14 cellular contexts compared by ENCODE assay signal in genomic region chr4:10460313-10461047, GRCh38. TPM values are rescaled to one million over a fixed set of nuclear protein-coding genes. Genes with fewer than 3 reads are reported as not detected.
DNase-seq lines count a peak whose midpoint lies in the region; ATAC-seq and TF ChIP-seq lines count a peak whose summit lies in the region.
"Had no signal": no experiment of that assay in that cellular context is flagged by ENCODE, and none has a peak within 500 bp of the region (broad histone marks: within the 10 kb centered on the region; RNA-seq: fewer than 3 reads in every experiment).

No MANE protein-coding gene starts in this region.

- H3K79me2 ChIP-seq in PC-3 (ENCODE audit: low read length), result peaks cover 11% of the 10 kb centered on the region

- intact Hi-C loops in PC-3 (cut with micrococcal nuclease), result no loop called here
- intact Hi-C loops in head of caudate nucleus (cut with DNase I), result no loop called here

- peaks cover 33 to 51% (median 47%) of the 10 kb centered on the region in 3 donors for H3K4me1 Mint-ChIP-seq in CD8-positive, alpha-beta memory T cell
- H3K4me1 Mint-ChIP-seq in IgD-negative memory B cell (peaks cover 10 to 21% (median 18%) of the 10 kb centered on the region in 3 donors), nephron (peaks cover 5% of the 10 kb centered on the region)
- H3K4me1 Mint-ChIP-seq in activated naive CD8-positive, alpha-beta T cell treated with anti-CD3 and anti-CD28 coated beads for 36 hours, result peaks cover 15% of the 10 kb centered on the region

- BruUV-seq in PC-3 (replicated peaks; lab: Mats Ljungman, UMichigan), result no TSS peak

- no peaks in the 10 kb centered on the region for H3K36me3 ChIP-seq in CD8-positive, alpha-beta memory T cell (ENCODE audit: insufficient read depth, low read length)
- no peaks in the 10 kb centered on the region for H3K36me3 ChIP-seq in PC-3 (ENCODE audit: low read depth, low read length)
- H3K36me3 ChIP-seq: brain microvascular endothelial cell, esophagus muscularis mucosa, right atrium auricular region had no signal

- peak overlapping the region; percentile 9 for H3K27ac ChIP-seq in CD8-positive, alpha-beta memory T cell (ENCODE audit: low read depth, low read length)
- H3K27ac ChIP-seq in PC-3 (ENCODE audit: low read length), result no peak overlapping the region
- H3K27ac ChIP-seq: brain microvascular endothelial cell, esophagus muscularis mucosa, PC-9, right atrium auricular region had no signal

- no peaks in the 10 kb centered on the region for H3K27me3 ChIP-seq in CD8-positive, alpha-beta memory T cell (ENCODE audit: insufficient read depth, low read length, poor library complexity, severe bottlenecking)
- H3K27me3 ChIP-seq in PC-3 (ENCODE audit: low read length), result no peaks in the 10 kb centered on the region

- H3K4me1 ChIP-seq in CD8-positive, alpha-beta memory T cell (ENCODE audit: insufficient read depth, low read length), result peaks cover 25% of the 10 kb centered on the region
- H3K4me1 ChIP-seq in PC-3 (ENCODE audit: insufficient read depth, low read length), result peaks cover 6% of the 10 kb centered on the region; the same call in 1 of the 2 replicates

- peaks cover 13 to 32% of the 10 kb centered on the region in 2 donors for H3K27me3 Mint-ChIP-seq in CD8-positive, alpha-beta memory T cell
- H3K27me3 Mint-ChIP-seq in IgD-negative memory B cell (peaks cover 30% of the 10 kb centered on the region), nephron (ENCODE audit: low read depth) (peaks cover 61% of the 10 kb centered on the region)
- H3K27me3 Mint-ChIP-seq in activated naive CD8-positive, alpha-beta T cell treated with anti-CD3 and anti-CD28 coated beads for 36 hours, result peaks cover 34% of the 10 kb centered on the region

- no peaks in the 10 kb centered on the region for H3K9me3 ChIP-seq in CD8-positive, alpha-beta memory T cell (ENCODE audit: low read length)
- H3K9me3 ChIP-seq in PC-3 (ENCODE audit: low read length), result no peaks in the 10 kb centered on the region
- H3K9me3 ChIP-seq: esophagus muscularis mucosa, right atrium auricular region had no signal

- ATAC-seq in PC-3, result no peak

- H3K4me3 ChIP-seq in CD8-positive, alpha-beta memory T cell (ENCODE audit: low read length), result peak overlapping the region; percentile 51
- no peak overlapping the region for H3K4me3 ChIP-seq in PC-3 (ENCODE audit: low read length)
- H3K4me3 ChIP-seq: PC-9 had no signal

- no peaks in the 10 kb centered on the region for H3K9me2 ChIP-seq in PC-3 (replicated peaks; ENCODE audit: low read length)

- H3K9me3 Mint-ChIP-seq in CD8-positive, alpha-beta memory T cell, result peaks cover 0 to 8% (median 0%) of the 10 kb centered on the region in 5 donors
- H3K9me3 Mint-ChIP-seq in IgD-negative memory B cell, result peaks cover 0 to 7% (median 3%) of the 10 kb centered on the region in 3 donors
- no peaks in the 10 kb centered on the region for H3K9me3 Mint-ChIP-seq in activated naive CD8-positive, alpha-beta T cell treated with anti-CD3 and anti-CD28 coated beads for 36 hours
- peaks cover 36% of the 10 kb centered on the region for H3K9me3 Mint-ChIP-seq in nephron
- H3K9me3 Mint-ChIP-seq: stimulated activated naive B cell treated with anti-CD40 and anti-IgM and Interleukin-4, amounts not matched to agents 10 μg/mL and 1 μg/mL and 100 μg/mL, for 72 hours had no signal

- H3K36me3 Mint-ChIP-seq in CD8-positive, alpha-beta memory T cell, result peaks cover 1 to 6% (median 4%) of the 10 kb centered on the region in 3 donors
- H3K36me3 Mint-ChIP-seq in IgD-negative memory B cell (no peaks in the 10 kb centered on the region), nephron (ENCODE audit: low read depth) (peaks cover 19% of the 10 kb centered on the region)
- peaks cover 18% of the 10 kb centered on the region for H3K36me3 Mint-ChIP-seq in activated naive CD8-positive, alpha-beta T cell treated with anti-CD3 and anti-CD28 coated beads for 36 hours

- CTCF ChIA-PET in CD8-positive, alpha-beta memory T cell (lab: Charles Lee), result interaction anchor here (1.0 to 3.0 kb wide), 31 partner anchors 8 to 1011 kb away, joined by 3 to 17 read pairs (median 4); partner anchors contain the start of gene WDR1
- CTCF ChIA-PET in PC-3 (lab: Charles Lee), result no interaction called here

- no peak for DNase-seq in CD8-positive, alpha-beta memory T cell
- DNase-seq in activated naive CD8-positive, alpha-beta T cell treated with anti-CD3 and anti-CD28 coated beads for 36 hours, result no peak
- DNase-seq in PC-3 (no peak), DMS79 (lab: John Stamatoyannopoulos, UW) (no peak), DMS114 treated with DMSO at 0.1 percent for 48 hours (lab: John Stamatoyannopoulos, UW; ENCODE audit: unreplicated experiment) (no peak), head of caudate nucleus (no peak)
- DNase-seq: brain microvascular endothelial cell, NCI-H187 had no signal

- peak overlapping the region in 7 of 8 donors; percentile 10 to 90 (median 74) for H3K27ac Mint-ChIP-seq in CD8-positive, alpha-beta memory T cell
- peak overlapping the region in 2 of 3 donors; percentile 1 to 64 for H3K27ac Mint-ChIP-seq in IgD-negative memory B cell
- H3K27ac Mint-ChIP-seq in activated naive CD8-positive, alpha-beta T cell treated with anti-CD3 and anti-CD28 coated beads for 36 hours, result no peak overlapping the region
- no peak overlapping the region for H3K27ac Mint-ChIP-seq in nephron
- H3K27ac Mint-ChIP-seq: stimulated activated naive B cell treated with anti-CD40 and anti-IgM and Interleukin-4, amounts not matched to agents 10 μg/mL and 1 μg/mL and 100 μg/mL, for 72 hours had no signal

- POLR2A ChIA-PET in CD8-positive, alpha-beta memory T cell (lab: Charles Lee), result interaction anchor here (1.5 kb wide), 1 partner anchor 344 kb away, joined by 5 read pairs; the partner anchor contains the start of gene WDR1
- POLR2A ChIA-PET in PC-3 (lab: Charles Lee; ENCODE audit: unreplicated experiment), result no interaction called here

- H3F3A ChIP-seq in PC-3 (ENCODE audit: low read length, unreplicated experiment), result no peaks in the 10 kb centered on the region

- H3K4me3 Mint-ChIP-seq in CD8-positive, alpha-beta memory T cell, result peak overlapping the region; percentile 30 to 82 (median 71)
- H3K4me3 Mint-ChIP-seq in IgD-negative memory B cell, result peak overlapping the region in 2 of 4 donors; percentile 30 to 81
- peak overlapping the region; percentile 57 for H3K4me3 Mint-ChIP-seq in activated naive CD8-positive, alpha-beta T cell treated with anti-CD3 and anti-CD28 coated beads for 36 hours
- peak overlapping the region in 2 of 3 experiments; percentile 44 to 66 for H3K4me3 Mint-ChIP-seq in nephron

- H3K4me2 ChIP-seq in PC-3 (ENCODE audit: low read length), result no peak overlapping the region
- H3K4me2 ChIP-seq: PC-9 had no signal

- H2AFZ ChIP-seq in PC-3 (ENCODE audit: low read length), result no peak overlapping the region
- H2AFZ ChIP-seq: PC-9 had no signal

- no peak for TF ChIP-seq CTCF in nephron (IDR thresholded peaks at IDR 0.05; ENCODE audit: unreplicated experiment in 3 of 3)
- no peak for TF ChIP-seq CTCF in PC-3 (conservative IDR thresholded peaks at IDR 0.05; ENCODE audit: low read depth, low read length)

- H4K20me1 ChIP-seq in PC-3 (ENCODE audit: low read length), result no peaks in the 10 kb centered on the region

- H3K9ac ChIP-seq in PC-3 (ENCODE audit: low read length), result no peak overlapping the region

RNA-seq across cellular contexts. Expression of gene ZNF518B, which starts 3.3 kb away (rescaled TPM):
- 10 to 100 TPM; 15.1 to 18.7 TPM for total RNA-seq in CD8-positive, alpha-beta memory T cell
- polyA plus RNA-seq in CD8-positive, alpha-beta memory T cell, result 7.5 TPM
- 15.6 TPM for polyA plus RNA-seq in IgD-negative memory B cell
- 10 to 100 TPM; 14.1 to 18.0 TPM for total RNA-seq in activated naive CD8-positive, alpha-beta T cell treated with anti-CD3 and anti-CD28 coated beads for 36 hours
- 15.6 and 16.2 TPM in 2 replicates for total RNA-seq in PC-3 (2014; rRNA removed)

Comparison
In these comparisons a context has a peak if more than half of its experiments do, and no peak if none do; other contexts are left out.
1. H3K27ac Mint-ChIP-seq: peak in CD8-positive, alpha-beta memory T cell (7 of 8) and IgD-negative memory B cell (2 of 3); none in activated naive CD8-positive, alpha-beta T cell treated with anti-CD3 and anti-CD28 coated beads for 36 hours (single experiment) and nephron (0 of 3).